In the genomic region with DNA sequence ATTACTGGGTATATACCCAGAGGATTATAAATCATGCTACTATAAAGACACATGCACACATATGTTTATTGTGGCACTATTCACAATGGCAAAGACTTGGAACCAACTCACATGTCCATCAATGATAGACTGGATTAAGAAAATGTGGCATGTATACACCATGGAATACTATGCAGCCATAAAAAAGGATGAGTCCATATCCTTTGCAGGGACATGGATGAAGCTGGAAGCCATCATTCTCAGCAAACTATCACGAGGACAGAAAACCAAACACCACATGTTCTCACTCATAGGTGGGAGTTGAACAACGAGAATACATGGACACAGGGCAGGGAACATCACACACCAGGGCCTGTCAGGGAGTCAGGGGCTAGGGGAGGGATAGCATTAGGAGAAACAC, we compare ENCODE assay signal across 6 cellular contexts. TPM values are rescaled to one million over a fixed set of nuclear protein-coding genes. Genes with fewer than 3 reads are reported as not detected.
"Had no signal": no experiment of that assay in that cellular context is flagged by ENCODE, and none has a peak within 500 bp of the region (broad histone marks: within the 10 kb centered on the region; RNA-seq: fewer than 3 reads in every experiment).

No MANE protein-coding gene starts in this region.

RNA-seq across cellular contexts. Expression of a gene that starts 52.8 kb away (rescaled TPM):
- total RNA-seq: GM23248, H1, H7, H9, HFFc6 had no signal
- polyA plus RNA-seq: GM23248, GM23338 had no signal
